In genomic region chr7:30040938-30041337, GRCh38 we compare ENCODE assay signal across 17 cellular contexts. TPM values are rescaled to one million over a fixed set of nuclear protein-coding genes. Genes with fewer than 3 reads are reported as not detected.
DNase-seq lines count a peak whose midpoint lies in the region; ATAC-seq and TF ChIP-seq lines count a peak whose summit lies in the region.
"Had no signal": no experiment of that assay in that cellular context is flagged by ENCODE, and none has a peak within 500 bp of the region (broad histone marks: within the 10 kb centered on the region; RNA-seq: fewer than 3 reads in every experiment).

No MANE protein-coding gene starts in this region.

- intact Hi-C loops in left ventricle myocardium superior (cut with micrococcal nuclease) (no loop called here), left cardiac atrium (cut with DNase I) (no loop called here), sciatic nerve (cut with DNase I) (no loop called here), testis (cut with DNase I; ENCODE audit: low total_unique reads) (no loop called here)

- H3K4me1 ChIP-seq in testis: no peaks in the 10 kb centered on the region
- H3K4me1 ChIP-seq: BE2C had no signal

- no peak for TF ChIP-seq CTCF in testis (IDR thresholded peaks at IDR 0.05)

- DNase-seq in left ventricle myocardium superior: no peak
- DNase-seq in left cardiac atrium: no peak
- DNase-seq in fibroblast of gingiva (ENCODE audit: low read depth): peak; percentile 16
- DNase-seq in sciatic nerve (ENCODE audit: low spot score): no peak
- no peak for DNase-seq in islet precursor cell
- DNase-seq in testis: no peak
- DNase-seq in stimulated activated CD4-positive, alpha-beta T cell treated with anti-CD3 and anti-CD28 coated beads, Interleukin-2, amount 100 ng/mL, for 48 hours: no peak
- DNase-seq: ACHN; BE2C; CD4-positive, alpha-beta memory T cell; DMS79; GOT3; H9 had no signal

- H3K27ac ChIP-seq in testis: no peak overlapping the region
- H3K27ac ChIP-seq: C4-2B had no signal

- no peak for TF ChIP-seq POLR2A in testis (IDR thresholded peaks at IDR 0.05)

- ATAC-seq in left ventricle myocardium superior (peak; percentile 22), left cardiac atrium (no peak), sciatic nerve (peak; percentile 54), HG02571 (IDR thresholded peaks at IDR 0.05; ENCODE audit: unreplicated experiment) (no peak)
- ATAC-seq: GM12878, HepG2 had no signal

- H3K9me3 ChIP-seq in testis: no peaks in the 10 kb centered on the region
- H3K9me3 ChIP-seq: BE2C had no signal

- H3K4me3 ChIP-seq in testis: no peak overlapping the region
- H3K4me3 ChIP-seq: GM12878 had no signal

- H3K36me3 ChIP-seq in testis (ENCODE audit: low read depth, missing control alignments): no peaks in the 10 kb centered on the region

- H3K27me3 ChIP-seq in testis: no peaks in the 10 kb centered on the region
- H3K27me3 ChIP-seq: BE2C had no signal

RNA-seq across cellular contexts. Expression of gene PLEKHA8, which starts 12.7 kb away (rescaled TPM):
- total RNA-seq in left ventricle myocardium superior (3.4 TPM), left cardiac atrium (1 to 10 TPM; 4.5 to 5.3 TPM), sciatic nerve (16.9 TPM), testis (10 to 100 TPM; 11.0 to 14.5 TPM)
- polyA plus RNA-seq in testis (ENCODE audit: insufficient read depth, low read depth, low replicate concordance): 7.1 TPM

RNA-seq across cellular contexts. Expression of gene FKBP14, which starts 14.4 kb away (rescaled TPM):
- total RNA-seq in left ventricle myocardium superior (12.8 TPM), left cardiac atrium (10 to 100 TPM; 14.3 to 17.6 TPM), sciatic nerve (15.2 TPM), testis (1 to 10 TPM; 7.3 to 8.8 TPM)
- 7.8 TPM for polyA plus RNA-seq in testis (ENCODE audit: insufficient read depth, low read depth, low replicate concordance)

RNA-seq across cellular contexts. Expression of gene SCRN1, which starts 51.3 kb away (rescaled TPM):
- total RNA-seq in left ventricle myocardium superior (18.7 TPM), left cardiac atrium (10 to 100 TPM; 22.9 to 32.1 TPM), sciatic nerve (176 TPM), testis (100 to 1,000 TPM in 1 of 2 donors, 10 to 100 TPM in 1; 78.0 to 107 TPM)
- polyA plus RNA-seq in testis (ENCODE audit: insufficient read depth, low read depth, low replicate concordance): 56.8 TPM

Comparison
In these comparisons a context has a peak if more than half of its experiments do, and no peak if none do; other contexts are left out.
1. ATAC-seq: peak in left ventricle myocardium superior (single experiment) and sciatic nerve (single experiment); none in left cardiac atrium (0 of 2) and HG02571 (single experiment).